In the genomic region with DNA sequence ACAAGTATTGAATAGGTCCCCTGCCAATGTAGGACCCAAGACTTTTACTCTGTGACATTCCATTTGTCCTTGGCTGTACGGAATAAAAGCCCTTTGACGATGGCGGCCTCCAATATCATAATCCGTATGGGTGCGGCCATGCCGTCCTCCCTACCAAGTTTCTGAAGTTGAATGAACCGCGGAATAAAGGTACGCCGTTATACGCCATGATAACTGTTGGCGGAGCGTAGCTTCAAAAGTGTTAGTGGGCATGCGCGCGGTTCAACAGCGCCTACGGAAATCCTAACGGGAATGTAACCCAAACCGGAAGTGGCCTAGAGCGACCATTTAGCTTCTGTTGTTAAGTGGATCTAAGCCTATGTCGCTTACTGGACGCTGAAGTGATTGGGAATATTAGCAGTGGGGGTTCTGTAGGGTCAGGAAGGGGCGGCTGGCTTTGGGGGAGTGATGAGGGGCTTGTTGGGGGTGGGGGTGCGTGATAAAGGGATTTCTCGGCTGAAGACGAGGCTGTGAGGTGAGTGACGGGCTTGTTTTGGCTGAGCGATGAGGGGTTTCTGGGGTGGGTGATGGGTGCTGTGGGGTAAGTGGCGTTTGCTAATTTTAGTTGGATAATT, we compare ENCODE assay signal across 8 cellular contexts. TPM values are rescaled to one million over a fixed set of nuclear protein-coding genes. Genes with fewer than 3 reads are reported as not detected.
DNase-seq lines count a peak whose midpoint lies in the region; ATAC-seq and TF ChIP-seq lines count a peak whose summit lies in the region.

TSS of gene ZNF175 (plus strand) at position 322 of the 614 bp plus-strand sequence. CDS start 2,047 bp downstream, outside the sequence.

- H3K9ac ChIP-seq in stomach smooth muscle (ENCODE audit: low read length in 2 of 2): peak within 1 kb of the TSS; percentile 83 to 87

- H3K4me3 ChIP-seq in gastroesophageal sphincter (peak within 1 kb of the TSS; percentile 79 to 99), neuron (ENCODE audit: low read length) (peak within 1 kb of the TSS; percentile 62), stomach smooth muscle (ENCODE audit: low read length in 2 of 2) (peak within 1 kb of the TSS; percentile 88 to 89)

- peaks cover 0 to 28% of the 10 kb centered on the region in 2 donors for H3K36me3 ChIP-seq in gastroesophageal sphincter
- peaks cover 14% of the 10 kb centered on the region for H3K36me3 ChIP-seq in neuron (ENCODE audit: insufficient read depth, low read length)
- H3K36me3 ChIP-seq in stomach smooth muscle (ENCODE audit: control insufficient read depth in 2 of 2, insufficient read depth in 2 of 2, low read length in 2 of 2): peaks cover 3 to 8% of the 10 kb centered on the region in 2 donors

- peak; percentile 95 for DNase-seq in DMS79 (lab: John Stamatoyannopoulos, UW)
- DNase-seq in LHCN-M2 (ENCODE audit: low read depth): peak; percentile 96
- peak; percentile 89 for DNase-seq in SIG-M5 treated with dmso at 0.1 percent for 504 hours (lab: John Stamatoyannopoulos, UW; ENCODE audit: unreplicated experiment)
- peak; percentile 91 for DNase-seq in activated naive CD4-positive, alpha-beta T cell treated with anti-CD3 and anti-CD28 coated beads for 36 hours

- H3K27ac Mint-ChIP-seq in activated naive CD4-positive, alpha-beta T cell treated with anti-CD3 and anti-CD28 coated beads for 36 hours: peak within 1 kb of the TSS; percentile 91

- no peak for TF ChIP-seq CTCF in gastroesophageal sphincter (IDR thresholded peaks at IDR 0.05)

- H2AFZ ChIP-seq in neuron (ENCODE audit: low read depth, low read length): peak within 1 kb of the TSS; percentile 75

- H3K27me3 ChIP-seq in gastroesophageal sphincter (peaks cover 7% of the 10 kb centered on the region), neuron (ENCODE audit: insufficient read depth, low read length) (no peaks in the 10 kb centered on the region), stomach smooth muscle (ENCODE audit: control insufficient read depth in 1 of 2, insufficient read depth in 2 of 2, low read length in 2 of 2) (peaks cover 0 to 3% of the 10 kb centered on the region in 2 donors)

- H3K27ac ChIP-seq in gastroesophageal sphincter (peak within 1 kb of the TSS; percentile 82 to 84 (median 83)), stomach smooth muscle (ENCODE audit: low read length) (peak within 1 kb of the TSS; percentile 46)

- intact Hi-C loops in activated naive CD4-positive, alpha-beta T cell treated with anti-CD3 and anti-CD28 coated beads for 36 hours (cut with micrococcal nuclease): loop anchor here (1.0 to 5.0 kb wide), 2 partner anchors 23 to 456 kb away; partner anchors contain the start of gene ZNF614

- H3K36me3 Mint-ChIP-seq in activated naive CD4-positive, alpha-beta T cell treated with anti-CD3 and anti-CD28 coated beads for 36 hours (ENCODE audit: low read depth): peaks cover 27% of the 10 kb centered on the region

- WGBS in gastroesophageal sphincter (ENCODE audit: low coverage in 1 of 2), 2 donors: 0% methylated on average over 7 to 10 of the region's 30 CpGs

- H3K9me3 ChIP-seq in gastroesophageal sphincter (no peaks in the 10 kb centered on the region), neuron (ENCODE audit: low read length) (no peaks in the 10 kb centered on the region), stomach smooth muscle (ENCODE audit: control insufficient read depth in 2 of 2, low read length in 2 of 2) (no peaks in the 10 kb centered on the region)

- peaks cover 4% of the 10 kb centered on the region for H3K27me3 Mint-ChIP-seq in activated naive CD4-positive, alpha-beta T cell treated with anti-CD3 and anti-CD28 coated beads for 36 hours (ENCODE audit: low read depth)

- TF ChIP-seq POLR2A in gastroesophageal sphincter (IDR thresholded peaks at IDR 0.05): no peak

- CTCF ChIA-PET in activated naive CD4-positive, alpha-beta T cell treated with anti-CD3 and anti-CD28 coated beads for 36 hours (lab: Charles Lee): no interaction called here

- H3K4me1 Mint-ChIP-seq in activated naive CD4-positive, alpha-beta T cell treated with anti-CD3 and anti-CD28 coated beads for 36 hours (ENCODE audit: low read depth): peaks cover 23% of the 10 kb centered on the region

- TF ChIP-seq EP300 in gastroesophageal sphincter (IDR thresholded peaks at IDR 0.05): no peak

- peaks cover 0 to 35% (median 12%) of the 10 kb centered on the region in 3 donors for H3K4me1 ChIP-seq in gastroesophageal sphincter
- H3K4me1 ChIP-seq in neuron (ENCODE audit: insufficient read depth, low read length): peaks cover 9% of the 10 kb centered on the region
- peaks cover 11% of the 10 kb centered on the region for H3K4me1 ChIP-seq in stomach smooth muscle (ENCODE audit: control insufficient read depth, insufficient read depth, low read length)

- peaks cover 3% of the 10 kb centered on the region for H3K9me3 Mint-ChIP-seq in activated naive CD4-positive, alpha-beta T cell treated with anti-CD3 and anti-CD28 coated beads for 36 hours

- ATAC-seq in GM21825 (IDR thresholded peaks at IDR 0.05; ENCODE audit: unreplicated experiment) (peak; percentile 78), gastroesophageal sphincter (peak; percentile 99)

- H3K4me3 Mint-ChIP-seq in activated naive CD4-positive, alpha-beta T cell treated with anti-CD3 and anti-CD28 coated beads for 36 hours: peak within 1 kb of the TSS; percentile 97

RNA-seq across cellular contexts. Expression of gene ZNF175, which starts in this region (rescaled TPM):
- total RNA-seq in LHCN-M2 (2014; rRNA removed): 2.9 and 4.0 TPM in 2 replicates
- 4.7 TPM for polyA plus RNA-seq in LHCN-M2 (2012)
- total RNA-seq in activated naive CD4-positive, alpha-beta T cell treated with anti-CD3 and anti-CD28 coated beads for 36 hours: 1 to 10 TPM; 6.5 to 7.9 TPM
- 10 to 100 TPM in 1 of 4 donors, 1 to 10 TPM in 3; 6.5 to 12.8 (median 7.3) TPM for total RNA-seq in gastroesophageal sphincter

Comparison
In these comparisons a context has a peak if more than half of its experiments do, and no peak if none do; other contexts are left out.
1. Peak in every context shown above with its lines: DNase-seq, ATAC-seq, H3K4me3 ChIP-seq and H3K27ac ChIP-seq.